In genomic region chr6:35417979-35418661, GRCh38 we compare ENCODE assay signal across 10 cellular contexts. TPM values are rescaled to one million over a fixed set of nuclear protein-coding genes. Genes with fewer than 3 reads are reported as not detected.
DNase-seq lines count a peak whose midpoint lies in the region; ATAC-seq and TF ChIP-seq lines count a peak whose summit lies in the region.
"Had no signal": no experiment of that assay in that cellular context is flagged by ENCODE, and none has a peak within 500 bp of the region (broad histone marks: within the 10 kb centered on the region; RNA-seq: fewer than 3 reads in every experiment).

No MANE protein-coding gene starts in this region.

- no peak overlapping the region for H3K4me3 ChIP-seq in endodermal cell (ENCODE audit: low read length)
- H3K4me3 ChIP-seq in skeletal muscle tissue (ENCODE audit: low read length in 3 of 3) = no peak overlapping the region
- no peak overlapping the region for H3K4me3 ChIP-seq in upper lobe of left lung
- H3K4me3 ChIP-seq: A549, hepatocyte had no signal

- peak overlapping the region; percentile 55 for H3K4me3 Mint-ChIP-seq in activated CD4-positive, alpha-beta T cell treated with anti-CD3 and anti-CD28 coated beads, Interleukin-2, amount 10 ng/mL, durations not matched to agents 24 days and 14 days
- peak overlapping the region; percentile 23 for H3K4me3 Mint-ChIP-seq in T-helper 1 cell treated with Interleukin-12 subunit alpha and Interleukin-12 subunit beta and Interleukin-4 antibody, amounts not matched to agents 30 μg/mL and 1 μg/mL, for 36 hours
- no peak overlapping the region for H3K4me3 Mint-ChIP-seq in endodermal cell

- no peaks in the 10 kb centered on the region for H3K9me3 Mint-ChIP-seq in activated CD4-positive, alpha-beta T cell treated with anti-CD3 and anti-CD28 coated beads, Interleukin-2, amount 10 ng/mL, durations not matched to agents 24 days and 14 days
- H3K9me3 Mint-ChIP-seq in T-helper 1 cell treated with Interleukin-12 subunit alpha and Interleukin-12 subunit beta and Interleukin-4 antibody, amounts not matched to agents 30 μg/mL and 1 μg/mL, for 36 hours = no peaks in the 10 kb centered on the region
- H3K9me3 Mint-ChIP-seq in endodermal cell = no peaks in the 10 kb centered on the region

- TF ChIP-seq POLR2A in upper lobe of left lung (IDR thresholded peaks at IDR 0.05) = no peak

- no peak for TF ChIP-seq EP300 in upper lobe of left lung (IDR thresholded peaks at IDR 0.05)

- H3K27me3 ChIP-seq in endodermal cell (ENCODE audit: control insufficient read depth, insufficient read depth, low read length, poor library complexity, severe bottlenecking) = no peaks in the 10 kb centered on the region
- no peaks in the 10 kb centered on the region for H3K27me3 ChIP-seq in skeletal muscle tissue (ENCODE audit: control insufficient read depth in 3 of 3, insufficient read depth in 3 of 3, low read length in 3 of 3)
- no peaks in the 10 kb centered on the region for H3K27me3 ChIP-seq in upper lobe of left lung
- H3K27me3 ChIP-seq: hepatocyte had no signal

- H3K27ac ChIP-seq in endodermal cell (ENCODE audit: low read depth, low read length) (no peak overlapping the region), skeletal muscle tissue (ENCODE audit: low read depth, low read length) (peak overlapping the region; percentile 12), upper lobe of left lung (no peak overlapping the region)
- H3K27ac ChIP-seq: A549, hepatocyte had no signal

- intact Hi-C loops in activated CD4-positive, alpha-beta T cell treated with anti-CD3 and anti-CD28 coated beads, Interleukin-2, amount 10 ng/mL, durations not matched to agents 24 days and 14 days (cut with micrococcal nuclease) = loop anchor here (5.0 kb wide), 2 partner anchors 49 to 51 kb away; partner anchors contain the start of gene RPL10A

- H3K27ac Mint-ChIP-seq in activated CD4-positive, alpha-beta T cell treated with anti-CD3 and anti-CD28 coated beads, Interleukin-2, amount 10 ng/mL, durations not matched to agents 24 days and 14 days = peak overlapping the region; percentile 90
- H3K27ac Mint-ChIP-seq in T-helper 1 cell treated with Interleukin-12 subunit alpha and Interleukin-12 subunit beta and Interleukin-4 antibody, amounts not matched to agents 30 μg/mL and 1 μg/mL, for 36 hours = peak overlapping the region; percentile 80
- peak overlapping the region; percentile 39 for H3K27ac Mint-ChIP-seq in endodermal cell

- H3K27me3 Mint-ChIP-seq in activated CD4-positive, alpha-beta T cell treated with anti-CD3 and anti-CD28 coated beads, Interleukin-2, amount 10 ng/mL, durations not matched to agents 24 days and 14 days = no peaks in the 10 kb centered on the region
- H3K27me3 Mint-ChIP-seq in T-helper 1 cell treated with Interleukin-12 subunit alpha and Interleukin-12 subunit beta and Interleukin-4 antibody, amounts not matched to agents 30 μg/mL and 1 μg/mL, for 36 hours (ENCODE audit: low read depth) = no peaks in the 10 kb centered on the region
- no peaks in the 10 kb centered on the region for H3K27me3 Mint-ChIP-seq in endodermal cell (ENCODE audit: insufficient read depth)

- H3K36me3 Mint-ChIP-seq in activated CD4-positive, alpha-beta T cell treated with anti-CD3 and anti-CD28 coated beads, Interleukin-2, amount 10 ng/mL, durations not matched to agents 24 days and 14 days (ENCODE audit: low read depth) = peaks cover 25% of the 10 kb centered on the region
- H3K36me3 Mint-ChIP-seq in T-helper 1 cell treated with Interleukin-12 subunit alpha and Interleukin-12 subunit beta and Interleukin-4 antibody, amounts not matched to agents 30 μg/mL and 1 μg/mL, for 36 hours (ENCODE audit: low read depth) = peaks cover 22% of the 10 kb centered on the region
- peaks cover 2% of the 10 kb centered on the region for H3K36me3 Mint-ChIP-seq in endodermal cell (ENCODE audit: low read depth)

- TF ChIP-seq CTCF in endodermal cell (conservative IDR thresholded peaks at IDR 0.05) = no peak
- no peak for TF ChIP-seq CTCF in upper lobe of left lung (IDR thresholded peaks at IDR 0.05)

- ATAC-seq in upper lobe of left lung (ENCODE audit: low FRiP score in 2 of 2) (no peak), HG03280 (IDR thresholded peaks at IDR 0.05; ENCODE audit: unreplicated experiment) (no peak)
- ATAC-seq: A549 had no signal

- H3K4me1 ChIP-seq in endodermal cell (ENCODE audit: control insufficient read depth, insufficient read depth, low read length) (no peaks in the 10 kb centered on the region), skeletal muscle tissue (ENCODE audit: control insufficient read depth in 3 of 3, insufficient read depth in 3 of 3, low read length in 3 of 3) (peaks cover 15 to 25% (median 21%) of the 10 kb centered on the region in 3 donors), upper lobe of left lung (peaks cover 6 to 20% (median 20%) of the 10 kb centered on the region in 4 donors)

- H3K36me3 ChIP-seq in endodermal cell (ENCODE audit: control insufficient read depth, insufficient read depth, low read length) (no peaks in the 10 kb centered on the region), skeletal muscle tissue (ENCODE audit: control insufficient read depth in 3 of 3, insufficient read depth in 3 of 3, low read length in 3 of 3) (peaks cover 24 to 35% (median 33%) of the 10 kb centered on the region in 3 donors), upper lobe of left lung (peaks cover 4 to 35% (median 16%) of the 10 kb centered on the region in 4 donors)

- WGBS in endodermal cell (ENCODE audit: insufficient coverage in 1 of 2, insufficient read length in 1 of 2), 2 experiments = 93 to 98% methylated on average over 11 to 14 of the region's 14 CpGs
- 69 to 72% methylated on average over 6 to 14 of the region's 14 CpGs for WGBS in upper lobe of left lung, 2 donors

- peak; percentile 76 for DNase-seq in activated CD4-positive, alpha-beta T cell treated with anti-CD3 and anti-CD28 coated beads, Interleukin-2, amount 10 ng/mL, durations not matched to agents 24 days and 14 days
- no peak for DNase-seq in activated CD4-positive, alpha-beta T cell treated with anti-CD3 and anti-CD28 coated beads, Interleukin-2, amount 50 U/mL, for 4 hours
- no peak for DNase-seq in endodermal cell
- no peak for DNase-seq in upper lobe of left lung
- no peak for DNase-seq in NK-92 (lab: John Stamatoyannopoulos, UW; ENCODE audit: unreplicated experiment)

- no peak overlapping the region for H3K9ac ChIP-seq in endodermal cell (ENCODE audit: extremely low read depth, low read length, poor library complexity, severe bottlenecking)
- H3K9ac ChIP-seq in skeletal muscle tissue (ENCODE audit: low read depth in 1 of 3, low read length in 3 of 3) = peak overlapping the region in 1 of 3 donors; percentile 16

- H3K4me1 Mint-ChIP-seq in activated CD4-positive, alpha-beta T cell treated with anti-CD3 and anti-CD28 coated beads, Interleukin-2, amount 10 ng/mL, durations not matched to agents 24 days and 14 days = peaks cover 50% of the 10 kb centered on the region
- H3K4me1 Mint-ChIP-seq in T-helper 1 cell treated with Interleukin-12 subunit alpha and Interleukin-12 subunit beta and Interleukin-4 antibody, amounts not matched to agents 30 μg/mL and 1 μg/mL, for 36 hours (ENCODE audit: low read depth) = peaks cover 45% of the 10 kb centered on the region
- H3K4me1 Mint-ChIP-seq in endodermal cell = peaks cover 19% of the 10 kb centered on the region

- no peaks in the 10 kb centered on the region for H3K9me3 ChIP-seq in endodermal cell (ENCODE audit: control insufficient read depth, low read length)
- no peaks in the 10 kb centered on the region for H3K9me3 ChIP-seq in skeletal muscle tissue (ENCODE audit: control insufficient read depth in 3 of 3, low read length in 3 of 3)
- no peaks in the 10 kb centered on the region for H3K9me3 ChIP-seq in upper lobe of left lung
- H3K9me3 ChIP-seq: A549 had no signal

RNA-seq across cellular contexts. Expression of gene FANCE, which starts 34.0 kb away (rescaled TPM):
- total RNA-seq in activated CD4-positive, alpha-beta T cell treated with anti-CD3 and anti-CD28 coated beads, Interleukin-2, amount 10 ng/mL, durations not matched to agents 24 days and 14 days = 19.6 and 22.1 TPM in 2 replicates
- total RNA-seq in endodermal cell = 10 to 100 TPM; 13.5 to 16.4 TPM
- 13.3 TPM for polyA plus RNA-seq in endodermal cell (2013, experiment 1 of 2)
- polyA plus RNA-seq in endodermal cell (2013, experiment 2 of 2) = 14.2 TPM
- 21.9 TPM for total RNA-seq in skeletal muscle tissue
- total RNA-seq in upper lobe of left lung = 10 to 100 TPM in 3 of 6 donors, 1 to 10 TPM in 3; 6.1 to 13.3 (median 9.3) TPM

RNA-seq across cellular contexts. Expression of gene RPL10A, which starts 50.1 kb away (rescaled TPM):
- 1,702 and 1,710 TPM in 2 replicates for total RNA-seq in activated CD4-positive, alpha-beta T cell treated with anti-CD3 and anti-CD28 coated beads, Interleukin-2, amount 10 ng/mL, durations not matched to agents 24 days and 14 days
- total RNA-seq in endodermal cell (1,000 to 10,000 TPM; 1,411 to 1,652 TPM), skeletal muscle tissue (3,222 TPM), upper lobe of left lung (1,000 to 10,000 TPM in 2 of 6 donors, 100 to 1,000 TPM in 4; 474 to 1,092 (median 918) TPM)
- 1,752 TPM for polyA plus RNA-seq in endodermal cell (2013, experiment 1 of 2)
- polyA plus RNA-seq in endodermal cell (2013, experiment 2 of 2) = 1,640 TPM

Comparison
In these comparisons a context has a peak if more than half of its experiments do, and no peak if none do; other contexts are left out.
1. H3K27ac Mint-ChIP-seq: peak in every context shown above with its lines; median percentile 90 in activated CD4-positive, alpha-beta T cell treated with anti-CD3 and anti-CD28 coated beads, Interleukin-2, amount 10 ng/mL, durations not matched to agents 24 days and 14 days; 80 in T-helper 1 cell treated with Interleukin-12 subunit alpha and Interleukin-12 subunit beta and Interleukin-4 antibody, amounts not matched to agents 30 μg/mL and 1 μg/mL, for 36 hours; 39 in endodermal cell.